In the genomic region with DNA sequence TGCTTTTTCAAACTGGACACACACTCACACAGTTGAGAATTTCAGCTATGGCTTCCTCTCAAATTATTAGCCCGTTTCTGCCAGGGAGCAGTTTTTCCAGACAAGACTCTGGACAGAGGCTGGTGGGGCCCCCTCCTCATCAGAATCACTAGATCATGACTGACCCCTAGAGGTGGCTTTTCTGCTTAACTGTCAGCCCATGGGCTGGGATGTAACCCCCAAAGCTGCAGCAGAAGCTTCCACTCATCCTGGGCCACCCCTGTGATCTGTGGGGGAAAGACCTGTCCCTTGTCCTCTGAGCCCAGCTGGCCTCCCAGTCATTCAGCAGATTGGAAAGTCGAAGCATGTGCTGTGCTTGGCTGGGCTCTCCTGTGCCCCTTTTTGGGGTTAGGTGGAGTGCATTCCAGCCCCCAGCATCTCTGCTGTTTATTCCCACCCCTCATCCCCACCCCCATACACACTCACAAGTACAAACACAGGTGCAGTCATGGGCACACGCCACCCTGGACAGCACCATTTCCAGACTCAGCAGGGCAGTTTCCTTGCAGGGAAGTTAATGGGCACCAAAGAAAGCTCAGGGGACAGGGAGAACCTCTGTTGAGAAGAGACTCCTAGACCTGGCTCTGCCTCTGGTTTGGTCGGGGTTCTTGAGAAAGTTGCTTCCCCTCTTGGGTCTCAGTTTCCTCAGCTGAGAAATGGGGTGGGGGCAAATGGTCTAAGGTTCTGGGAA, we compare ENCODE assay signal across 2 cellular contexts.
TF ChIP-seq lines count a peak whose summit lies in the region.

No MANE protein-coding gene starts in this region.

TF ChIP-seq in SK-N-SH, 30 proteins besides CTCF, POLR2A, EP300 and RAD21:
- TF ChIP-seq, protein P1, sequence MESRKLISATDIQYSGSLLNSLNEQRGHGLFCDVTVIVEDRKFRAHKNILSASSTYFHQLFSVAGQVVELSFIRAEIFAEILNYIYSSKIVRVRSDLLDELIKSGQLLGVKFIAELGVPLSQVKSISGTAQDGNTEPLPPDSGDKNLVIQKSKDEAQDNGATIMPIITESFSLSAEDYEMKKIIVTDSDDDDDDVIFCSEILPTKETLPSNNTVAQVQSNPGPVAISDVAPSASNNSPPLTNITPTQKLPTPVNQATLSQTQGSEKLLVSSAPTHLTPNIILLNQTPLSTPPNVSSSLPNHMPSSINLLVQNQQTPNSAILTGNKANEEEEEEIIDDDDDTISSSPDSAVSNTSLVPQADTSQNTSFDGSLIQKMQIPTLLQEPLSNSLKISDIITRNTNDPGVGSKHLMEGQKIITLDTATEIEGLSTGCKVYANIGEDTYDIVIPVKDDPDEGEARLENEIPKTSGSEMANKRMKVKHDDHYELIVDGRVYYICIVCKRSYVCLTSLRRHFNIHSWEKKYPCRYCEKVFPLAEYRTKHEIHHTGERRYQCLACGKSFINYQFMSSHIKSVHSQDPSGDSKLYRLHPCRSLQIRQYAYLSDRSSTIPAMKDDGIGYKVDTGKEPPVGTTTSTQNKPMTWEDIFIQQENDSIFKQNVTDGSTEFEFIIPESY (IDR thresholded peaks at IDR 0.05; ENCODE audit: borderline replicate concordance, low read depth), result no peak
- TF ChIP-seq FOXJ3 (CRISPR knock-in tag; IDR thresholded peaks at IDR 0.05), result no peak
- no peak for TF ChIP-seq CHD2 (IDR thresholded peaks at IDR 0.05; ENCODE audit: low read length, partially characterized antibody)
- TF ChIP-seq GATA2 (CRISPR knock-in tag; IDR thresholded peaks at IDR 0.05), result no peak
- TF ChIP-seq, protein P2, sequence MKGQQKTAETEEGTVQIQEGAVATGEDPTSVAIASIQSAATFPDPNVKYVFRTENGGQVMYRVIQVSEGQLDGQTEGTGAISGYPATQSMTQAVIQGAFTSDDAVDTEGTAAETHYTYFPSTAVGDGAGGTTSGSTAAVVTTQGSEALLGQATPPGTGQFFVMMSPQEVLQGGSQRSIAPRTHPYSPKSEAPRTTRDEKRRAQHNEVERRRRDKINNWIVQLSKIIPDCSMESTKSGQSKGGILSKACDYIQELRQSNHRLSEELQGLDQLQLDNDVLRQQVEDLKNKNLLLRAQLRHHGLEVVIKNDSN (IDR thresholded peaks at IDR 0.05; ENCODE audit: borderline replicate concordance, low read depth), result no peak
- 0 out of 2 replicates have a peak, but pooled peaks have one; percentile 21 for TF ChIP-seq REST (IDR thresholded peaks at IDR 0.05; ENCODE audit: low read depth, low read length)
- TF ChIP-seq TEAD4 (IDR thresholded peaks at IDR 0.05; ENCODE audit: borderline replicate concordance, insufficient read depth), result no peak
- no peak for TF ChIP-seq GABPA (IDR thresholded peaks at IDR 0.05; ENCODE audit: low read depth)
TF ChIP-seq in SK-N-SH: peak in this region for 1.

TF ChIP-seq in SK-N-SH treated with all-trans-retinoic acid at 6 μM for 48 hours, 23 proteins besides CTCF, POLR2A, EP300 and RAD21 (continued from another document):
- no peak for TF ChIP-seq CREB5 (CRISPR knock-in tag; IDR thresholded peaks at IDR 0.05; ENCODE audit: low read depth)
- TF ChIP-seq CSDC2 (CRISPR knock-in tag; IDR thresholded peaks at IDR 0.05), result no peak
- no peak for TF ChIP-seq ARNTL (CRISPR knock-in tag; IDR thresholded peaks at IDR 0.05; ENCODE audit: borderline replicate concordance, low read depth)
- TF ChIP-seq PPARA (CRISPR knock-in tag; IDR thresholded peaks at IDR 0.05; ENCODE audit: borderline replicate concordance), result no peak
- TF ChIP-seq ZC3H10 (CRISPR knock-in tag; IDR thresholded peaks at IDR 0.05), result no peak
